27 cellular contexts compared by ENCODE assay signal in the genomic region with DNA sequence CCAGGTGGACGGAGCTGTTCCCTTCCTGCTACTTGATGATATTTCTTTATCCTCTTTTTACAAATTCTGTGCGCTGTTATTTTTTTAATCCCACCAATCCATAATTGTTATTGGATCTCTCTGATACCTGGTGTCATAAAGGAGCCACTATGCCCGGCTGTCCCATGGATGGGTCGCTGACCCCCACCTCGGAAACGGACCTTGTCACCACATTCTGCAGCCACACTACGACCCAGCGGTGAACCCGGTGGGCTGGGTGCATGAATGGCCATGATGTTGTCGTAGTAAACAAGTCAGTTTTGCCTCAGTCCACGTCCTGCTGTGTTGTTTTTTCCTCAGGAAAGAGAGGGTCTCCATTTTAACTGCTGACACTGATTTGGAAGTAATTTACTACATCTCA.
A peak's percentile ranks its signal among the peaks of the same experiment; 100 is the strongest.
DNase-seq lines count a peak whose midpoint lies in the region; ATAC-seq, FAIRE-seq and TF ChIP-seq lines count a peak whose summit lies in the region.
"Had no signal": no experiment of that assay in that cellular context is flagged by ENCODE, and none has a peak within 500 bp of the region (broad histone marks: within the 10 kb centered on the region; RNA-seq: fewer than 3 reads in every experiment).

No MANE protein-coding gene starts in this region.

- no peak for TF ChIP-seq CTCF in Panc1 (IDR thresholded peaks at IDR 0.05)
- no peak for TF ChIP-seq CTCF in bronchial epithelial cell (IDR thresholded peaks at IDR 0.05; ENCODE audit: insufficient read depth, low read length, severe bottlenecking)
- no peak for TF ChIP-seq CTCF in osteocyte (IDR thresholded peaks at IDR 0.05)
- no peak for TF ChIP-seq CTCF in SK-N-SH (IDR thresholded peaks at IDR 0.05)
- no peak for TF ChIP-seq CTCF in CD14-positive monocyte (IDR thresholded peaks at IDR 0.05)

- FAIRE-seq in bronchial epithelial cell (lab: Jason Lieb, UNC) = peak; percentile 66
- FAIRE-seq: A204.1, GM12878, GM12892, GM19239 had no signal

- H3K9me3 Mint-ChIP-seq in osteocyte (ENCODE audit: unreplicated experiment) (no peaks in the 10 kb centered on the region), CD14-positive monocyte (no peaks in the 10 kb centered on the region)
- H3K9me3 Mint-ChIP-seq: CD4-positive, alpha-beta memory T cell; CD4-positive, CD25-positive, alpha-beta regulatory T cell; CD8-positive, alpha-beta memory T cell had no signal

- 78% methylated on average over 11 of the region's 11 CpGs for WGBS in SK-N-SH (ENCODE audit: low lambda C conversion rate)

- no TSS peak for BruUV-seq in Panc1 (replicated peaks; lab: Mats Ljungman, UMichigan)

- H3K9ac ChIP-seq in SK-N-SH = no peak overlapping the region
- H3K9ac ChIP-seq: BLaER1 treated with 17β-estradiol and CSF1 and Interleukin-3, amounts not matched to agents 10 nM and 100 nM had no signal

- H3K27ac Mint-ChIP-seq in osteocyte (ENCODE audit: unreplicated experiment) = no peak overlapping the region
- H3K27ac Mint-ChIP-seq in CD14-positive monocyte = no peak overlapping the region
- H3K27ac Mint-ChIP-seq: CD4-positive, alpha-beta memory T cell; CD4-positive, CD25-positive, alpha-beta regulatory T cell; CD8-positive, alpha-beta memory T cell had no signal

- no peak overlapping the region for H2AFZ ChIP-seq in SK-N-SH (ENCODE audit: low read depth)

- no peak for ATAC-seq in Panc1
- ATAC-seq: GM12878 had no signal

- H3K4me1 Mint-ChIP-seq in osteocyte (ENCODE audit: unreplicated experiment) = no peaks in the 10 kb centered on the region
- H3K4me1 Mint-ChIP-seq in CD14-positive monocyte = no peaks in the 10 kb centered on the region
- H3K4me1 Mint-ChIP-seq: CD4-positive, alpha-beta memory T cell; CD4-positive, CD25-positive, alpha-beta regulatory T cell; CD8-positive, alpha-beta memory T cell had no signal

- H3K4me1 ChIP-seq in Panc1 (ENCODE audit: control insufficient read depth, insufficient read depth, low read length) (no peaks in the 10 kb centered on the region; the same call in 1 of the 2 replicates), SK-N-SH (ENCODE audit: control insufficient read depth in 1 of 2, insufficient read depth in 2 of 2, low read depth in 1 of 2, low read length in 1 of 2) (no peaks in the 10 kb centered on the region; a peak in 1 of 4 replicates)
- H3K4me1 ChIP-seq: BE2C had no signal

- H3K9me3 ChIP-seq in Panc1 (ENCODE audit: control insufficient read depth, insufficient read depth, low read depth, low read length) = no peaks in the 10 kb centered on the region
- H3K9me3 ChIP-seq in SK-N-SH = no peaks in the 10 kb centered on the region
- H3K9me3 ChIP-seq: BE2C; BLaER1 treated with 17β-estradiol and CSF1 and Interleukin-3, amounts not matched to agents 10 nM and 100 nM had no signal

- in situ Hi-C loops in Panc1 (cut with HindIII; ENCODE audit: low pct_unique_long_range_greater_than_20kb, low sequenced_read_pairs) = no loop called here

- H3K4me3 Mint-ChIP-seq in osteocyte (ENCODE audit: unreplicated experiment) = no peak overlapping the region
- H3K4me3 Mint-ChIP-seq in CD14-positive monocyte = no peak overlapping the region
- H3K4me3 Mint-ChIP-seq: CD4-positive, alpha-beta memory T cell; CD8-positive, alpha-beta memory T cell had no signal

- H4K20me1 ChIP-seq in SK-N-SH (ENCODE audit: insufficient read depth) = no peaks in the 10 kb centered on the region
- H4K20me1 ChIP-seq: BLaER1 treated with 17β-estradiol and CSF1 and Interleukin-3, amounts not matched to agents 10 nM and 100 nM had no signal

- H3F3A ChIP-seq in SK-N-SH (replicated peaks; ENCODE audit: insufficient read depth) = no peaks in the 10 kb centered on the region

- H3K4me3 ChIP-seq in Panc1 (ENCODE audit: low read depth in 2 of 2, low read length in 2 of 2) (no peak overlapping the region), bronchial epithelial cell (ENCODE audit: low read depth, low read length) (no peak overlapping the region), SK-N-SH (ENCODE audit: low read depth in 2 of 2, low read length in 1 of 2) (no peak overlapping the region)
- H3K4me3 ChIP-seq: BLaER1 treated with 17β-estradiol and CSF1 and Interleukin-3, amounts not matched to agents 10 nM and 100 nM; GM12878 had no signal

- no peaks in the 10 kb centered on the region for H3K36me3 Mint-ChIP-seq in osteocyte (ENCODE audit: unreplicated experiment)
- H3K36me3 Mint-ChIP-seq in CD14-positive monocyte = no peaks in the 10 kb centered on the region
- H3K36me3 Mint-ChIP-seq: CD4-positive, alpha-beta memory T cell; CD4-positive, CD25-positive, alpha-beta regulatory T cell; CD8-positive, alpha-beta memory T cell had no signal

- TF ChIP-seq RAD21 in SK-N-SH (IDR thresholded peaks at IDR 0.05; ENCODE audit: low read length) = no peak

- peak overlapping the region; percentile 49; the same call in 1 of the 2 replicates for H3K27ac ChIP-seq in Panc1 (ENCODE audit: low read length)
- H3K27ac ChIP-seq in SK-N-SH (ENCODE audit: low read depth in 2 of 2, low read length in 1 of 2) = no peak overlapping the region
- H3K27ac ChIP-seq: BLaER1 treated with 17β-estradiol and CSF1 and Interleukin-3, amounts not matched to agents 10 nM and 100 nM; C4-2B had no signal

- DNase-seq in Panc1 (ENCODE audit: low read depth, low spot score) (no peak), bronchial epithelial cell (ENCODE audit: low read depth) (no peak), osteocyte (ENCODE audit: extremely low spot score, unreplicated experiment) (peak; percentile 80), putamen (ENCODE audit: low spot score) (no peak), SK-N-SH (no peak), CD14-positive monocyte (ENCODE audit: low spot score) (no peak)
- DNase-seq in activated naive CD4-positive, alpha-beta T cell treated with anti-CD3 and anti-CD28 coated beads, Interleukin-2, amount 50 U/mL, for 16 hours = no peak
- DNase-seq: 8988T; ACHN; BE2C; CD4-positive, alpha-beta memory T cell; CD4-positive, CD25-positive, alpha-beta regulatory T cell; CD8-positive, alpha-beta memory T cell; COR-L47; DMS 273 treated with DMSO at 0.1 percent for 48 hours; DMS153; DMS53; DMS79; DND-41; EL; GDM1 had no signal

- H3K9me2 ChIP-seq in SK-N-SH = no peaks in the 10 kb centered on the region

- H3K36me3 ChIP-seq in Panc1 (ENCODE audit: control insufficient read depth, insufficient read depth, low read length) (no peaks in the 10 kb centered on the region), bronchial epithelial cell (ENCODE audit: control insufficient read depth, insufficient read depth, low read length) (no peaks in the 10 kb centered on the region), SK-N-SH (replicated peaks in 1 of 2; ENCODE audit: control insufficient read depth in 1 of 2, insufficient read depth in 2 of 2, low read length in 1 of 2) (no peaks in the 10 kb centered on the region)
- H3K36me3 ChIP-seq: BE2C; BLaER1 treated with 17β-estradiol and CSF1 and Interleukin-3, amounts not matched to agents 10 nM and 100 nM had no signal

- no peak overlapping the region for H3K4me2 ChIP-seq in SK-N-SH

- no peak for TF ChIP-seq EP300 in SK-N-SH (IDR thresholded peaks at IDR 0.05; ENCODE audit: borderline replicate concordance in 1 of 2, low read depth in 1 of 2, low read length in 1 of 2)

- CTCF ChIA-PET in Panc1 (lab: Charles Lee) = no interaction called here
- CTCF ChIA-PET in SK-N-SH (lab: Yijun Ruan, JAX) = interaction anchor here (1.3 to 2.3 kb wide), 4 partner anchors 17 to 570 kb away, joined by 4 to 14 read pairs (median 8); no protein-coding TSS in a partner anchor

- H3K27me3 ChIP-seq in Panc1 (ENCODE audit: control insufficient read depth, insufficient read depth, low read length) (no peaks in the 10 kb centered on the region), bronchial epithelial cell (ENCODE audit: control insufficient read depth, insufficient read depth, low read length) (no peaks in the 10 kb centered on the region), SK-N-SH (ENCODE audit: insufficient read depth) (no peaks in the 10 kb centered on the region)
- H3K27me3 ChIP-seq: BE2C had no signal

- no peaks in the 10 kb centered on the region for H3K79me2 ChIP-seq in SK-N-SH (ENCODE audit: insufficient read depth)

- intact Hi-C loops in Panc1 (cut with micrococcal nuclease; ENCODE audit: unreplicated experiment) = no loop called here
- intact Hi-C loops in CD14-positive monocyte (cut with micrococcal nuclease) = no loop called here

- POLR2A ChIA-PET in Panc1 (lab: Charles Lee) = no interaction called here
- POLR2A ChIA-PET in SK-N-SH (lab: Yijun Ruan, JAX) = no interaction called here

- peaks cover 2% of the 10 kb centered on the region for H3K27me3 Mint-ChIP-seq in osteocyte (ENCODE audit: unreplicated experiment)
- peaks cover 4% of the 10 kb centered on the region in 3 donors for H3K27me3 Mint-ChIP-seq in CD14-positive monocyte (ENCODE audit: low read depth in 3 of 3)
- H3K27me3 Mint-ChIP-seq: CD4-positive, alpha-beta memory T cell had no signal

TF ChIP-seq in SK-N-SH, 30 proteins besides CTCF, POLR2A, EP300 and RAD21:
- TF ChIP-seq FOXM1 (IDR thresholded peaks at IDR 0.05; ENCODE audit: low read depth) (no peak), SIN3A (IDR thresholded peaks at IDR 0.05; ENCODE audit: borderline replicate concordance, low read depth, low read length) (no peak)
TF ChIP-seq in SK-N-SH: peak in this region for 0.
